ENCODE assay signal across 27 cellular contexts in genomic region chr5:60143912-60144311, GRCh38.
"Had no signal": no experiment of that assay in that cellular context is flagged by ENCODE, and none has a peak within 500 bp of the region (broad histone marks: within the 10 kb centered on the region; RNA-seq: fewer than 3 reads in every experiment).

No MANE protein-coding gene starts in this region.

- H3K4me3 ChIP-seq: ascending aorta, breast epithelium, cardiac muscle cell, colonic mucosa had no signal

- H3K27ac Mint-ChIP-seq: activated B cell treated with CpG ODN at 0.5 μM for 24 hours; activated CD4-positive, alpha-beta memory T cell treated with anti-CD3 and anti-CD28 coated beads, Interleukin-2, amount 10 ng/mL, durations not matched to agents 7 days and 5 days; activated CD4-positive, alpha-beta T cell treated with anti-CD3 and anti-CD28 coated beads, Interleukin-2, amount 10 ng/mL, durations not matched to agents 24 days and 14 days; activated naive CD4-positive, alpha-beta T cell treated with anti-CD3 and anti-CD28 coated beads, Interleukin-2, amount 10 ng/mL, durations not matched to agents 7 days and 5 days; activated naive CD4-positive, alpha-beta T cell treated with anti-CD3 and anti-CD28 coated beads, Interleukin-2, amount 50 U/mL, for 72 hours; activated naive CD8-positive, alpha-beta T cell treated with anti-CD3 and anti-CD28 coated beads, Interleukin-2, amount 10 ng/mL, durations not matched to agents 7 days and 5 days; activated T-cell treated with anti-CD3 and anti-CD28 coated beads, Interleukin-2, amount 50 U/mL, for 24 hours; activated T-cell treated with anti-CD3 and anti-CD28 coated beads, Interleukin-2, amount 50 U/mL, for 72 hours; brain; T-cell; T-helper 1 cell treated with Interleukin-12 subunit alpha and Interleukin-12 subunit beta and Interleukin-4 antibody, amounts not matched to agents 30 μg/mL and 1 μg/mL, for 36 hours had no signal

- H3K36me3 ChIP-seq: ascending aorta, breast epithelium, cardiac muscle cell, colonic mucosa, WERI-Rb-1 had no signal

- H3K4me1 ChIP-seq: ascending aorta, breast epithelium, colonic mucosa had no signal

- H3K9me3 Mint-ChIP-seq: activated CD4-positive, alpha-beta memory T cell treated with anti-CD3 and anti-CD28 coated beads, Interleukin-2, amount 10 ng/mL, durations not matched to agents 7 days and 5 days; activated CD4-positive, alpha-beta T cell treated with anti-CD3 and anti-CD28 coated beads, Interleukin-2, amount 10 ng/mL, durations not matched to agents 24 days and 14 days; activated naive CD4-positive, alpha-beta T cell treated with anti-CD3 and anti-CD28 coated beads, Interleukin-2, amount 10 ng/mL, durations not matched to agents 7 days and 5 days; brain had no signal

- H3K27me3 ChIP-seq: ascending aorta, breast epithelium, cardiac muscle cell, colonic mucosa had no signal

- H3K27ac ChIP-seq: ascending aorta, breast epithelium, cardiac muscle cell, colonic mucosa, WERI-Rb-1 had no signal

- H3K9me3 ChIP-seq: ascending aorta, breast epithelium, colonic mucosa had no signal

- H3K4me1 Mint-ChIP-seq: activated B cell treated with CpG ODN at 0.5 μM for 24 hours; activated CD4-positive, alpha-beta memory T cell treated with anti-CD3 and anti-CD28 coated beads, Interleukin-2, amount 10 ng/mL, durations not matched to agents 7 days and 5 days; activated CD4-positive, alpha-beta T cell treated with anti-CD3 and anti-CD28 coated beads, Interleukin-2, amount 10 ng/mL, durations not matched to agents 24 days and 14 days; activated naive CD4-positive, alpha-beta T cell treated with anti-CD3 and anti-CD28 coated beads, Interleukin-2, amount 10 ng/mL, durations not matched to agents 7 days and 5 days; activated naive CD8-positive, alpha-beta T cell treated with anti-CD3 and anti-CD28 coated beads, Interleukin-2, amount 10 ng/mL, durations not matched to agents 7 days and 5 days; T-cell had no signal

- H3K4me3 Mint-ChIP-seq: activated B cell treated with CpG ODN at 0.5 μM for 24 hours; activated CD4-positive, alpha-beta memory T cell treated with anti-CD3 and anti-CD28 coated beads, Interleukin-2, amount 10 ng/mL, durations not matched to agents 7 days and 5 days; activated CD4-positive, alpha-beta T cell treated with anti-CD3 and anti-CD28 coated beads, Interleukin-2, amount 10 ng/mL, durations not matched to agents 24 days and 14 days; activated naive CD4-positive, alpha-beta T cell treated with anti-CD3 and anti-CD28 coated beads, Interleukin-2, amount 10 ng/mL, durations not matched to agents 7 days and 5 days; activated naive CD8-positive, alpha-beta T cell treated with anti-CD3 and anti-CD28 coated beads, Interleukin-2, amount 10 ng/mL, durations not matched to agents 7 days and 5 days; activated T-cell treated with anti-CD3 and anti-CD28 coated beads, Interleukin-2, amount 50 U/mL, for 24 hours; activated T-cell treated with anti-CD3 and anti-CD28 coated beads, Interleukin-2, amount 50 U/mL, for 72 hours; brain; T-cell; T-helper 1 cell treated with Interleukin-12 subunit alpha and Interleukin-12 subunit beta and Interleukin-4 antibody, amounts not matched to agents 30 μg/mL and 1 μg/mL, for 36 hours had no signal

- DNase-seq: activated B cell treated with CpG ODN at 0.5 μM for 24 hours; activated CD4-positive, alpha-beta memory T cell treated with anti-CD3 and anti-CD28 coated beads, Interleukin-2, amount 10 ng/mL, durations not matched to agents 7 days and 5 days; activated CD4-positive, alpha-beta T cell treated with anti-CD3 and anti-CD28 coated beads, Interleukin-2, amount 10 ng/mL, durations not matched to agents 24 days and 14 days; activated CD4-positive, alpha-beta T cell treated with anti-CD3 and anti-CD28 coated beads, Interleukin-2, amount 50 U/mL, for 4 hours; activated CD8-positive, alpha-beta memory T cell treated with anti-CD3 and anti-CD28 coated beads, Interleukin-2, amount 50 U/mL, for 48 hours; activated gamma-delta T cell; activated naive CD4-positive, alpha-beta T cell; activated naive CD4-positive, alpha-beta T cell treated with anti-CD3 and anti-CD28 coated beads, Interleukin-2, amount 10 ng/mL, durations not matched to agents 7 days and 5 days; activated naive CD8-positive, alpha-beta T cell treated with anti-CD3 and anti-CD28 coated beads, Interleukin-2, amount 10 ng/mL, durations not matched to agents 7 days and 5 days; activated T-cell treated with anti-CD3 and anti-CD28 coated beads for 4 hours; activated T-cell treated with anti-CD3 and anti-CD28 coated beads, Interleukin-2, amount 50 U/mL, for 24 hours; activated T-cell treated with anti-CD3 and anti-CD28 coated beads, Interleukin-2, amount 50 U/mL, for 72 hours; central memory CD4-positive, alpha-beta T cell; cerebellar nuclear complex; colonic mucosa; effector CD8-positive, alpha-beta T cell; foreskin fibroblast; head of caudate nucleus; T-cell; T-helper 9 cell; WERI-Rb-1 had no signal

- H3K36me3 Mint-ChIP-seq: activated naive CD4-positive, alpha-beta T cell treated with anti-CD3 and anti-CD28 coated beads, Interleukin-2, amount 10 ng/mL, durations not matched to agents 7 days and 5 days; activated naive CD4-positive, alpha-beta T cell treated with anti-CD3 and anti-CD28 coated beads, Interleukin-2, amount 50 U/mL, for 72 hours; activated naive CD8-positive, alpha-beta T cell treated with anti-CD3 and anti-CD28 coated beads, Interleukin-2, amount 10 ng/mL, durations not matched to agents 7 days and 5 days; brain; T-cell had no signal

- H3K27me3 Mint-ChIP-seq: activated B cell treated with CpG ODN at 0.5 μM for 24 hours; activated CD4-positive, alpha-beta memory T cell treated with anti-CD3 and anti-CD28 coated beads, Interleukin-2, amount 10 ng/mL, durations not matched to agents 7 days and 5 days; activated CD4-positive, alpha-beta T cell treated with anti-CD3 and anti-CD28 coated beads, Interleukin-2, amount 10 ng/mL, durations not matched to agents 24 days and 14 days; activated naive CD4-positive, alpha-beta T cell treated with anti-CD3 and anti-CD28 coated beads, Interleukin-2, amount 10 ng/mL, durations not matched to agents 7 days and 5 days; activated naive CD8-positive, alpha-beta T cell treated with anti-CD3 and anti-CD28 coated beads, Interleukin-2, amount 10 ng/mL, durations not matched to agents 7 days and 5 days; activated T-cell treated with anti-CD3 and anti-CD28 coated beads, Interleukin-2, amount 50 U/mL, for 24 hours; brain; T-cell had no signal
